8 cellular contexts compared by ENCODE assay signal in genomic region chr2:27086090-27086721, GRCh38. TPM values are rescaled to one million over a fixed set of nuclear protein-coding genes. Genes with fewer than 3 reads are reported as not detected.
DNase-seq lines count a peak whose midpoint lies in the region; ATAC-seq and FAIRE-seq lines count a peak whose summit lies in the region.

No MANE protein-coding gene starts in this region.

- H3K36me3 ChIP-seq in BLaER1, result peaks cover 38% of the 10 kb centered on the region

- peak overlapping the region; percentile 88 for H3K9ac ChIP-seq in BLaER1

- H3K27me3 ChIP-seq in BLaER1, result no peaks in the 10 kb centered on the region

- peaks cover 21% of the 10 kb centered on the region; the same call in 1 of the 2 replicates for H4K20me1 ChIP-seq in BLaER1

- no peaks in the 10 kb centered on the region for H3K9me3 ChIP-seq in BLaER1

- peak overlapping the region; percentile 75 for H3K4me3 ChIP-seq in BLaER1

- peak; percentile 95 for DNase-seq in GM19239 (ENCODE audit: insufficient read length, low spot score)
- peak; percentile 83 for DNase-seq in NCI-H510A (lab: John Stamatoyannopoulos, UW)
- peak; percentile 96 to 97 for DNase-seq in activated CD4-positive, alpha-beta T cell treated with anti-CD3 and anti-CD28 coated beads for 4 hours
- peak; percentile 91 to 96 for DNase-seq in left colon
- DNase-seq in stimulated activated CD4-positive, alpha-beta T cell treated with anti-CD3 and anti-CD28 coated beads, Interleukin-1b, Interleukin-23, amount 100 ng/mL, for 4 hours (ENCODE audit: low read depth in 2 of 2), result peak; percentile 98 to 99

- H3K27ac ChIP-seq in BLaER1 (peak overlapping the region; percentile 88), cingulate gyrus (ENCODE audit: low read depth, low read length) (peak overlapping the region; percentile 75)

- FAIRE-seq in GM19239 (lab: Jason Lieb, UNC), result no peak

- peak; percentile 69 for ATAC-seq in HG03439 (IDR thresholded peaks at IDR 0.05; ENCODE audit: unreplicated experiment)
- ATAC-seq in left colon, result peak; percentile 83

- H3K4me1 ChIP-seq in BLaER1, result peaks cover 91% of the 10 kb centered on the region

- intact Hi-C loops in left colon (cut with DNase I, micrococcal nuclease), result loop anchor here (5.0 to 10.0 kb wide), 2 partner anchors 51 to 124 kb away; partner anchors contain the start of gene TMEM214 (in 1 of the 2)

- H3K4me2 ChIP-seq in BLaER1, result peak overlapping the region; percentile 100

RNA-seq across cellular contexts. Expression of gene KHK, which starts 0.4 kb away (rescaled TPM):
- 10 to 100 TPM in 1 of 2 donors, 1 to 10 TPM in 1; 8.8 to 13.4 TPM for total RNA-seq in left colon

RNA-seq across cellular contexts. Expression of gene EMILIN1, which starts 7.8 kb away (rescaled TPM):
- 10 to 100 TPM in 1 of 2 donors, 1 to 10 TPM in 1; 8.4 to 41.6 TPM for total RNA-seq in left colon

RNA-seq across cellular contexts. Expression of gene OST4, which starts 14.8 kb away (rescaled TPM):
- 100 to 1,000 TPM; 243 to 278 TPM for total RNA-seq in left colon

RNA-seq across cellular contexts. Expression of gene CGREF1, which starts 32.7 kb away (rescaled TPM):
- total RNA-seq in left colon, result 1 to 10 TPM in 1 of 2 donors, under 1 TPM in 1; 0.53 to 3.8 TPM

RNA-seq across cellular contexts. Expression of gene AGBL5, which starts 34.7 kb away (rescaled TPM):
- 10 to 100 TPM; 14.7 to 16.1 TPM for total RNA-seq in left colon

Comparison
In these comparisons a context has a peak if more than half of its experiments do, and no peak if none do; other contexts are left out.
1. Peak in every context shown above with its lines: DNase-seq, ATAC-seq, H3K4me3 ChIP-seq and H3K27ac ChIP-seq.